ENCODE assay signal across 24 cellular contexts in the genomic region with DNA sequence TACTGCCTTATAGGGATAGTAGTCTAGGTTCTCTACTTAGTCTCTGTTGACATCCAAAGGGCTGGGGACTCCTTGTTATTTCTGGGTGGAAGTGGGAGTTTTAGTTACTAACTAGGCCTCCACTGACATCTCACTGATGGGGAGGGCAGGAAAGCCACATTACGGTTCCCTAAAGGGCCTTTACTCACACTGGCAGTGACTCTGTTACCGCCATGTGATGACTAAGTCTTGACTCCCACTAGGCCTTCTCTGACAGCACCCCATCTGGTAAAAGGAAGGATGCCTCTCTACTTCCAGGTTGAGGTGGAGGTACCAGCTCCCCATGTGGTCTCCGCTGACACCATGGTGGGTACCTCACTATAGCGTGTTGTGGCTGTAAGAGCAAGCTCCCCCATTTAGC. TPM values are rescaled to one million over a fixed set of nuclear protein-coding genes. Genes with fewer than 3 reads are reported as not detected.
DNase-seq lines count a peak whose midpoint lies in the region; ATAC-seq lines count a peak whose summit lies in the region.
"Had no signal": no experiment of that assay in that cellular context is flagged by ENCODE, and none has a peak within 500 bp of the region (broad histone marks: within the 10 kb centered on the region; RNA-seq: fewer than 3 reads in every experiment).

No MANE protein-coding gene starts in this region.

- no peak for DNase-seq in activated CD4-positive, CD25-positive, alpha-beta regulatory T cell treated with anti-CD3 and anti-CD28 coated beads, Interleukin-2, amount 50 U/mL, for 72 hours
- DNase-seq in stimulated activated CD4-positive, alpha-beta T cell treated with anti-CD3 and anti-CD28 coated beads, Interleukin-4, amount 100 ng/mL, for 24 hours = peak; percentile 27
- DNase-seq in stimulated activated CD4-positive, alpha-beta T cell treated with anti-CD3 and anti-CD28 coated beads, Interleukin-12 subunit alpha, Interleukin-12 subunit beta, amount 100 ng/mL, for 4 hours = no peak
- peak; percentile 63 for DNase-seq in RPMI7951 (ENCODE audit: low read depth)
- DNase-seq: activated CD4-positive, alpha-beta T cell treated with anti-CD3 and anti-CD28 coated beads for 4 hours; activated naive CD8-positive, alpha-beta T cell treated with anti-CD3 and anti-CD28 coated beads, Interleukin-2, amount 10 ng/mL, durations not matched to agents 7 days and 5 days; Calu3; central memory CD4-positive, alpha-beta T cell; DND-41; left colon; NCI-H1417 treated with DMSO at 0.1 percent for 48 hours; NCI-H2081; NCI-H345; NCI-H748 treated with DMSO at 0.1 percent for 48 hours; ovary; small intestine; stimulated activated naive B cell treated with anti-CD40 and anti-IgM and Interleukin-4, amounts not matched to agents 10 μg/mL and 1 μg/mL and 100 μg/mL, for 72 hours; testis had no signal

- peak; percentile 48 to 63 for ATAC-seq in activated CD4-positive, CD25-positive, alpha-beta regulatory T cell treated with anti-CD3 and anti-CD28 coated beads, Interleukin-2, amount 50 U/mL, for 24 hours
- ATAC-seq in HG02840 (IDR thresholded peaks at IDR 0.05; ENCODE audit: low FRiP score, unreplicated experiment) = no peak
- no peak for ATAC-seq in GM19463 (IDR thresholded peaks at IDR 0.05; ENCODE audit: unreplicated experiment)
- no peak for ATAC-seq in HG03460 (IDR thresholded peaks at IDR 0.05; ENCODE audit: unreplicated experiment)
- ATAC-seq: esophagus mucosa; GM12878; left colon; stimulated activated naive B cell treated with anti-CD40 and anti-IgM and Interleukin-4, amounts not matched to agents 10 μg/mL and 1 μg/mL and 100 μg/mL, for 72 hours had no signal

RNA-seq across cellular contexts. Expression of gene BCL2L11, which starts 14.0 kb away (rescaled TPM):
- 2.3 and 5.3 TPM in 2 replicates for total RNA-seq in RPMI7951 (2014; rRNA removed; shearing (Covaris generic))

Comparison
In these comparisons a context has a peak if more than half of its experiments do, and no peak if none do; other contexts are left out.
1. DNase-seq: peak in stimulated activated CD4-positive, alpha-beta T cell treated with anti-CD3 and anti-CD28 coated beads, Interleukin-4, amount 100 ng/mL, for 24 hours (single experiment) and RPMI7951 (single experiment); none in activated CD4-positive, CD25-positive, alpha-beta regulatory T cell treated with anti-CD3 and anti-CD28 coated beads, Interleukin-2, amount 50 U/mL, for 72 hours (single experiment) and stimulated activated CD4-positive, alpha-beta T cell treated with anti-CD3 and anti-CD28 coated beads, Interleukin-12 subunit alpha, Interleukin-12 subunit beta, amount 100 ng/mL, for 4 hours (single experiment).
2. ATAC-seq: peak in activated CD4-positive, CD25-positive, alpha-beta regulatory T cell treated with anti-CD3 and anti-CD28 coated beads, Interleukin-2, amount 50 U/mL, for 24 hours (2 of 2); none in HG02840 (single experiment), GM19463 (single experiment) and HG03460 (single experiment).